Comparison of ENCODE assay signal across 15 cellular contexts in genomic region chr10:22607261-22607660, GRCh38.
DNase-seq lines count a peak whose midpoint lies in the region; ATAC-seq, FAIRE-seq and TF ChIP-seq lines count a peak whose summit lies in the region.
"Had no signal": no experiment of that assay in that cellular context is flagged by ENCODE, and none has a peak within 500 bp of the region (broad histone marks: within the 10 kb centered on the region; RNA-seq: fewer than 3 reads in every experiment).

No MANE protein-coding gene starts in this region.

- intact Hi-C loops in right lobe of liver (cut with DNase I): no loop called here
- intact Hi-C loops in HepG2 (cut with micrococcal nuclease; ENCODE audit: unreplicated experiment): no loop called here
- intact Hi-C loops in dorsolateral prefrontal cortex (cut with DNase I): no loop called here

- H3K4me1 Mint-ChIP-seq in T-cell: peaks cover 74 to 93% (median 91%) of the 10 kb centered on the region in 3 donors

- H4K20me1 ChIP-seq in HepG2 (ENCODE audit: insufficient read depth, low read length): no peaks in the 10 kb centered on the region

- peaks cover 41% of the 10 kb centered on the region for H3K36me3 Mint-ChIP-seq in T-cell

- TF ChIP-seq POLR2A in right lobe of liver (IDR thresholded peaks at IDR 0.05): no peak
- no peak for TF ChIP-seq POLR2A in HepG2 (IDR thresholded peaks at IDR 0.05; ENCODE audit: insufficient read depth in 1 of 2, low read depth in 2 of 2, low read length in 2 of 2)

- no peaks in the 10 kb centered on the region for H3K79me2 ChIP-seq in HepG2 (ENCODE audit: insufficient read depth, low read length)

- H3K27ac ChIP-seq in right lobe of liver (no peak overlapping the region), HepG2 (ENCODE audit: extremely low read length, insufficient read depth, low read length) (no peak overlapping the region), dorsolateral prefrontal cortex (peak overlapping the region in 51 of 59 donors; percentile 6 to 98 (median 83)), substantia nigra (ENCODE audit: low read depth, low read length, poor library complexity, severe bottlenecking) (peak overlapping the region; percentile 68)
- H3K27ac ChIP-seq: PC-9 had no signal

- no peak overlapping the region for H2AFZ ChIP-seq in HepG2 (ENCODE audit: low read length)
- H2AFZ ChIP-seq: PC-9 had no signal

- H3K4me3 ChIP-seq in right lobe of liver (no peak overlapping the region), HepG2 (replicated peaks in 1 of 3; ENCODE audit: insufficient read depth in 1 of 3, low read depth in 2 of 3, low read length in 3 of 3) (no peak overlapping the region), dorsolateral prefrontal cortex (no peak overlapping the region)
- H3K4me3 ChIP-seq: PC-9, transverse colon had no signal

- no peaks in the 10 kb centered on the region for H3K27me3 Mint-ChIP-seq in T-cell
- H3K27me3 Mint-ChIP-seq: activated naive CD4-positive, alpha-beta T cell treated with anti-CD3 and anti-CD28 coated beads, Interleukin-2, amount 10 ng/mL, durations not matched to agents 7 days and 5 days had no signal

- no peak for TF ChIP-seq RAD21 in HepG2 (CRISPR knock-in tag; IDR thresholded peaks at IDR 0.05)

- 42% methylated on average over 3 of the region's 3 CpGs for WGBS in right lobe of liver (ENCODE audit: insufficient coverage, low coverage, low lambda C conversion rate, missing lambda C conversion rate)
- 95% methylated on average over 3 of the region's 3 CpGs for WGBS in HepG2 (ENCODE audit: low lambda C conversion rate)

- peak overlapping the region; percentile 21 to 60 (median 29) for H3K4me3 Mint-ChIP-seq in T-cell
- H3K4me3 Mint-ChIP-seq: activated naive CD4-positive, alpha-beta T cell treated with anti-CD3 and anti-CD28 coated beads, Interleukin-2, amount 10 ng/mL, durations not matched to agents 7 days and 5 days had no signal

- peak; percentile 20 to 42 (median 28) for ATAC-seq in right lobe of liver
- no peak for ATAC-seq in HepG2
- ATAC-seq in T-cell (replicated peaks in 1 of 4): no peak
- ATAC-seq in GM19452 (IDR thresholded peaks at IDR 0.05; ENCODE audit: unreplicated experiment): no peak
- ATAC-seq in GM21390 (IDR thresholded peaks at IDR 0.05; ENCODE audit: unreplicated experiment): no peak
- ATAC-seq in HG03442 (IDR thresholded peaks at IDR 0.05; ENCODE audit: unreplicated experiment): no peak

- H3K27me3 ChIP-seq in right lobe of liver (no peaks in the 10 kb centered on the region), HepG2 (ENCODE audit: control insufficient read depth in 1 of 2, insufficient read depth in 2 of 2, low read length in 2 of 2) (no peaks in the 10 kb centered on the region), dorsolateral prefrontal cortex (no peaks in the 10 kb centered on the region)
- H3K27me3 ChIP-seq: transverse colon had no signal

- no peak for TF ChIP-seq CTCF in right lobe of liver (IDR thresholded peaks at IDR 0.05)
- TF ChIP-seq CTCF in HepG2 (CRISPR knock-in tag; IDR thresholded peaks at IDR 0.05): no peak
- TF ChIP-seq CTCF in dorsolateral prefrontal cortex (IDR thresholded peaks at IDR 0.05 in 54 of 56, conservative IDR thresholded peaks at IDR 0.05 in 2 of 56; ENCODE audit: low read depth in 1 of 56, partially characterized antibody in 56 of 56): no peak

- in situ Hi-C loops in HepG2 (cut with HindIII; ENCODE audit: extremely low pct_ligation_motif_present, low pct_unique_long_range_greater_than_20kb): loop anchor here (10.0 kb wide), 1 partner anchor 108 kb away; the partner anchor contains the start of gene PIP4K2A

- H3K9ac ChIP-seq in HepG2 (ENCODE audit: insufficient read depth, low read depth, low read length): no peak overlapping the region

- TF ChIP-seq EP300 in HepG2 (IDR thresholded peaks at IDR 0.05; ENCODE audit: low read depth in 2 of 2, low read length in 2 of 2) (no peak), HepG2 (CRISPR knock-in tag; IDR thresholded peaks at IDR 0.05; ENCODE audit: borderline replicate concordance) (no peak)

- H3K9me3 Mint-ChIP-seq in T-cell: peaks cover 0 to 5% (median 0%) of the 10 kb centered on the region in 3 donors
- H3K9me3 Mint-ChIP-seq: activated naive CD4-positive, alpha-beta T cell treated with anti-CD3 and anti-CD28 coated beads, Interleukin-2, amount 10 ng/mL, durations not matched to agents 7 days and 5 days had no signal

- DNase-seq in right lobe of liver: no peak
- DNase-seq in HepG2 (ENCODE audit: low spot score): no peak
- DNase-seq in T-cell: no peak
- DNase-seq in dorsolateral prefrontal cortex: no peak
- DNase-seq in substantia nigra (lab: John Stamatoyannopoulos, UW): no peak
- DNase-seq: activated naive CD4-positive, alpha-beta T cell treated with anti-CD3 and anti-CD28 coated beads, Interleukin-2, amount 10 ng/mL, durations not matched to agents 7 days and 5 days; central memory CD4-positive, alpha-beta T cell; NCI-H1436; NCI-H446 treated with DMSO at 0.1 percent for 48 hours; PC-9; transverse colon had no signal

- no peak overlapping the region for H3K4me2 ChIP-seq in HepG2 (ENCODE audit: low read depth, low read length)
- H3K4me2 ChIP-seq: PC-9 had no signal

- POLR2A ChIA-PET in HepG2 (lab: Yijun Ruan, JAX): no interaction called here
- POLR2A ChIA-PET in T-cell (lab: Charles Lee): no interaction called here

- no TSS peak for BruUV-seq in HepG2 (replicated peaks; lab: Mats Ljungman, UMichigan)

- H3K4me1 ChIP-seq in right lobe of liver (peaks cover 0 to 5% (median 0%) of the 10 kb centered on the region in 4 donors), HepG2 (ENCODE audit: insufficient read depth, low read length) (peaks cover 9% of the 10 kb centered on the region; the same call in 1 of the 2 replicates)

- H3K36me3 ChIP-seq in right lobe of liver (no peaks in the 10 kb centered on the region), HepG2 (replicated peaks in 1 of 2; ENCODE audit: control insufficient read depth in 1 of 2, insufficient read depth in 2 of 2, low read length in 2 of 2) (peaks cover 6% of the 10 kb centered on the region in 2 experiments; a peak in 4 of 5 replicates)
- H3K36me3 ChIP-seq: transverse colon had no signal

- peak overlapping the region; percentile 91 to 99 for H3K27ac Mint-ChIP-seq in T-cell

- FAIRE-seq in HepG2 (lab: Jason Lieb, UNC): no peak
- FAIRE-seq: islet of Langerhans had no signal

- CTCF ChIA-PET in HepG2 (lab: Yijun Ruan, JAX; ENCODE audit: low intra/inter-chr PET ratio, low total read pairs): no interaction called here
- CTCF ChIA-PET in T-cell (lab: Charles Lee): interaction anchor here in 1 of 2 donors (0.6 kb wide), 1 partner anchor 8 kb away, joined by 3 read pairs; no protein-coding TSS in a partner anchor

- H3K9me3 ChIP-seq in right lobe of liver: no peaks in the 10 kb centered on the region
- no peaks in the 10 kb centered on the region for H3K9me3 ChIP-seq in HepG2 (ENCODE audit: low read length)
- H3K9me3 ChIP-seq: transverse colon had no signal

TF ChIP-seq in HepG2, 621 proteins besides CTCF, POLR2A, EP300 and RAD21:
- no peak for TF ChIP-seq SNRNP70 (IDR thresholded peaks at IDR 0.05; ENCODE audit: low read depth, low read length)
- TF ChIP-seq GLI4 (CRISPR knock-in tag; IDR thresholded peaks at IDR 0.05; ENCODE audit: borderline replicate concordance): no peak
- no peak for TF ChIP-seq NFE2 (CRISPR knock-in tag; IDR thresholded peaks at IDR 0.05)
- TF ChIP-seq ZNF644 (CRISPR knock-in tag; IDR thresholded peaks at IDR 0.05; ENCODE audit: low read depth): no peak

Comparison
In these comparisons a context has a peak if more than half of its experiments do, and no peak if none do; other contexts are left out.
1. ATAC-seq: peak in right lobe of liver (4 of 4); none in HepG2 (single experiment), T-cell (0 of 4), GM19452 (single experiment), GM21390 (single experiment) and HG03442 (single experiment).
2. H3K27ac ChIP-seq: peak in dorsolateral prefrontal cortex (51 of 59) and substantia nigra (single experiment); none in right lobe of liver (0 of 3) and HepG2 (single experiment).